ENCODE assay signal across 7 cellular contexts in the genomic region with DNA sequence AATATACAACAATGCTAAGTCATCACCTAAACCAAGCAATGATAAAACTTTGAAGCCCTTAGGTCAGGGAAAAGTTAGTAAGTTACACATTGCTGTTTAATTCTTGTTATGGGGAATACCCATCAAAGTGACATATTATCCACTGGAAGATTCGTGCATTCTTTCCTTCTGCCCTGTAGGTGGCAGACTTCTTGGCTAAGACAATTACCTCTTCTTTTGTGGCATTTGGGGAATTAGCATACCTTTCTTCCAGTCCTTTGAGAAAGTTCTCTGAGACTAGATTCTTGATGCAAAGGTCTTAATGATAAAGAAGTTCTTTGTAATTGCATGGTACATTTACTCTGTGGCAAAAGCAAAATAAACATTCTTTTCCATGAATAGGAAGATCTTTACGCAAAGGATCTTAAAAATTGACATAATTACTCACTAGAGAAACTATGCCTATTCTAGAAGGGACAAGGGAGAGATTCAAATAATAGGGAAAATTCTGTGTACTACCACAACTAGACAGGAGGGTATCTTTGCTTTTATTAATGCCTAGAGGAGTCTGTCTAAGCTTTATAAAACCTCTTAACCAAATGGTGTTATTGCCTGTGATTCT.
DNase-seq lines count a peak whose midpoint lies in the region; ATAC-seq, FAIRE-seq and TF ChIP-seq lines count a peak whose summit lies in the region.

No MANE protein-coding gene starts in this region.

- no peaks in the 10 kb centered on the region for H3K4me1 Mint-ChIP-seq in effector memory CD8-positive, alpha-beta T cell (ENCODE audit: low read depth in 2 of 2)

- no peak for ATAC-seq in effector memory CD8-positive, alpha-beta T cell (replicated peaks)
- ATAC-seq in gastroesophageal sphincter = no peak

- H3K27ac ChIP-seq in gastroesophageal sphincter (no peak overlapping the region), thyroid gland (no peak overlapping the region)

- no peaks in the 10 kb centered on the region for H3K27me3 ChIP-seq in gastroesophageal sphincter
- no peaks in the 10 kb centered on the region for H3K27me3 ChIP-seq in thyroid gland

- H3K36me3 ChIP-seq in gastroesophageal sphincter (no peaks in the 10 kb centered on the region), thyroid gland (no peaks in the 10 kb centered on the region)

- no peaks in the 10 kb centered on the region for H3K4me1 ChIP-seq in gastroesophageal sphincter
- H3K4me1 ChIP-seq in thyroid gland = no peaks in the 10 kb centered on the region

- H3K27me3 Mint-ChIP-seq in effector memory CD8-positive, alpha-beta T cell = no peaks in the 10 kb centered on the region

- peak; percentile 86 for FAIRE-seq in GM18507 (lab: Jason Lieb, UNC)

- H3K36me3 Mint-ChIP-seq in effector memory CD8-positive, alpha-beta T cell (ENCODE audit: insufficient read depth) = no peaks in the 10 kb centered on the region

- H3K4me3 ChIP-seq in gastroesophageal sphincter (no peak overlapping the region), thyroid gland (replicated peaks in 1 of 3) (no peak overlapping the region)

- TF ChIP-seq POLR2A in gastroesophageal sphincter (IDR thresholded peaks at IDR 0.05) (no peak), thyroid gland (IDR thresholded peaks at IDR 0.05) (no peak)

- peaks cover 4% of the 10 kb centered on the region in 2 donors for H3K9me3 Mint-ChIP-seq in effector memory CD8-positive, alpha-beta T cell

- DNase-seq in GM18507 (ENCODE audit: extremely low spot score, insufficient read length, low read depth) (peak; percentile 1), HEK293T (ENCODE audit: extremely low spot score) (peak; percentile 33), NCI-H82 (lab: John Stamatoyannopoulos, UW) (peak; percentile 45), globus pallidus (ENCODE audit: low spot score) (peak; percentile 2), thyroid gland (no peak)
- DNase-seq in effector memory CD8-positive, alpha-beta T cell = no peak

- CTCF ChIA-PET in HEK293T (lab: Yijun Ruan, JAX) = no interaction called here

- no peaks in the 10 kb centered on the region for H3K9me3 ChIP-seq in gastroesophageal sphincter
- no peaks in the 10 kb centered on the region for H3K9me3 ChIP-seq in thyroid gland

- no peak for TF ChIP-seq EP300 in gastroesophageal sphincter (IDR thresholded peaks at IDR 0.05)

- WGBS in gastroesophageal sphincter (ENCODE audit: low coverage in 1 of 2), 2 donors = 33 to 61% methylated on average over 2 of the region's 2 CpGs
- WGBS in thyroid gland, 2 donors = 59 to 61% methylated on average over 2 of the region's 2 CpGs

- no peak overlapping the region for H3K4me3 Mint-ChIP-seq in effector memory CD8-positive, alpha-beta T cell

- POLR2A ChIA-PET in HEK293T (lab: Yijun Ruan, JAX) = no interaction called here

- no peak overlapping the region for H3K27ac Mint-ChIP-seq in effector memory CD8-positive, alpha-beta T cell

- TF ChIP-seq CTCF in gastroesophageal sphincter (IDR thresholded peaks at IDR 0.05) (peak in 1 of 4 experiments; percentile 26), thyroid gland (IDR thresholded peaks at IDR 0.05) (peak in 2 of 6 experiments; percentile 38 to 48)

- intact Hi-C loops in thyroid gland (cut with DNase I) = no loop called here

TF ChIP-seq in HEK293T, 16 proteins besides CTCF, POLR2A, EP300 and RAD21:
- TF ChIP-seq LEF1 (IDR thresholded peaks at IDR 0.05; ENCODE audit: borderline replicate concordance) = no peak
- TF ChIP-seq BHLHE40 (IDR thresholded peaks at IDR 0.05; ENCODE audit: borderline replicate concordance) = no peak
- no peak for TF ChIP-seq SP1 (IDR thresholded peaks at IDR 0.05)
- TF ChIP-seq FOXK2 (IDR thresholded peaks at IDR 0.05) = no peak
- no peak for TF ChIP-seq ZNF384 (IDR thresholded peaks at IDR 0.05)
- TF ChIP-seq FOXA1 (IDR thresholded peaks at IDR 0.05) = no peak
- no peak for TF ChIP-seq FOXM1 (IDR thresholded peaks at IDR 0.05; ENCODE audit: borderline replicate concordance)
- no peak for TF ChIP-seq HDGF (IDR thresholded peaks at IDR 0.05; ENCODE audit: borderline replicate concordance)
- no peak for TF ChIP-seq NFRKB (IDR thresholded peaks at IDR 0.05)
- TF ChIP-seq L3MBTL2 (conservative IDR thresholded peaks at IDR 0.05) = no peak
- TF ChIP-seq ELF4 (IDR thresholded peaks at IDR 0.05) = no peak
- TF ChIP-seq TARDBP (IDR thresholded peaks at IDR 0.05) = no peak
- no peak for TF ChIP-seq CTBP1 (IDR thresholded peaks at IDR 0.05; ENCODE audit: borderline replicate concordance)
- no peak for TF ChIP-seq SUZ12 (IDR thresholded peaks at IDR 0.05)
- TF ChIP-seq, protein P1, sequence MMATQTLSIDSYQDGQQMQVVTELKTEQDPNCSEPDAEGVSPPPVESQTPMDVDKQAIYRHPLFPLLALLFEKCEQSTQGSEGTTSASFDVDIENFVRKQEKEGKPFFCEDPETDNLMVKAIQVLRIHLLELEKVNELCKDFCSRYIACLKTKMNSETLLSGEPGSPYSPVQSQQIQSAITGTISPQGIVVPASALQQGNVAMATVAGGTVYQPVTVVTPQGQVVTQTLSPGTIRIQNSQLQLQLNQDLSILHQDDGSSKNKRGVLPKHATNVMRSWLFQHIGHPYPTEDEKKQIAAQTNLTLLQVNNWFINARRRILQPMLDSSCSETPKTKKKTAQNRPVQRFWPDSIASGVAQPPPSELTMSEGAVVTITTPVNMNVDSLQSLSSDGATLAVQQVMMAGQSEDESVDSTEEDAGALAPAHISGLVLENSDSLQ (IDR thresholded peaks at IDR 0.05) = no peak
- TF ChIP-seq ARNT (IDR thresholded peaks at IDR 0.05) = no peak

Comparison
In these comparisons a context has a peak if more than half of its experiments do, and no peak if none do; other contexts are left out.
1. DNase-seq: peak in GM18507 (single experiment), HEK293T (single experiment), NCI-H82 (single experiment) and globus pallidus (single experiment); none in effector memory CD8-positive, alpha-beta T cell (0 of 3) and thyroid gland (0 of 2).